In genomic region chr3:169300436-169300835, GRCh38 we compare ENCODE assay signal across 9 cellular contexts.
"Had no signal": no experiment of that assay in that cellular context is flagged by ENCODE, and none has a peak within 500 bp of the region (broad histone marks: within the 10 kb centered on the region; RNA-seq: fewer than 3 reads in every experiment).

No MANE protein-coding gene starts in this region.

- H3K9me3 ChIP-seq: HAP-1 had no signal

- ATAC-seq: HCT116 had no signal

- H3K27me3 Mint-ChIP-seq: IgD-negative memory B cell had no signal

- H3K9ac ChIP-seq: GM23248 had no signal

- H2AFZ ChIP-seq: GM23248 had no signal

- H3K4me3 ChIP-seq: GM23248, HAP-1 had no signal

- H3K4me1 ChIP-seq: HAP-1 had no signal

- DNase-seq: GM23248, GOT3, H7, HFFc6, KBM-7 had no signal

- H3K36me3 Mint-ChIP-seq: IgD-negative memory B cell had no signal

- H3K4me3 Mint-ChIP-seq: HFFc6, IgD-negative memory B cell had no signal

- H3K36me3 ChIP-seq: HAP-1 had no signal

- H3K4me1 Mint-ChIP-seq: IgD-negative memory B cell had no signal

- FAIRE-seq: HTR-8/SVneo had no signal

- H3K27ac Mint-ChIP-seq: HFFc6, IgD-negative memory B cell had no signal

- H3K27ac ChIP-seq: GM23248 had no signal

- H3K9me3 Mint-ChIP-seq: HFFc6, IgD-negative memory B cell had no signal
